In genomic region chr10:6083523-6084475, GRCh38 we compare ENCODE assay signal across 9 cellular contexts. TPM values are rescaled to one million over a fixed set of nuclear protein-coding genes. Genes with fewer than 3 reads are reported as not detected.
DNase-seq lines count a peak whose midpoint lies in the region; ATAC-seq and TF ChIP-seq lines count a peak whose summit lies in the region.
"Had no signal": no experiment of that assay in that cellular context is flagged by ENCODE, and none has a peak within 500 bp of the region (broad histone marks: within the 10 kb centered on the region; RNA-seq: fewer than 3 reads in every experiment).

No MANE protein-coding gene starts in this region.

- H3K4me3 ChIP-seq in Jurkat, Clone E6-1 (ENCODE audit: low read length) = no peak overlapping the region
- H3K4me3 ChIP-seq in vagina = no peak overlapping the region
- no peak overlapping the region for H3K4me3 ChIP-seq in spleen

- H3K36me3 ChIP-seq in vagina (no peaks in the 10 kb centered on the region), spleen (no peaks in the 10 kb centered on the region)

- peaks cover 14% of the 10 kb centered on the region for H3K4me1 ChIP-seq in vagina
- H3K4me1 ChIP-seq in spleen = peaks cover 10 to 53% (median 34%) of the 10 kb centered on the region in 6 donors

- H3K27ac ChIP-seq in vagina = no peak overlapping the region
- H3K27ac ChIP-seq in spleen = peak overlapping the region in 1 of 8 donors; percentile 8

- TF ChIP-seq POLR2A in vagina (IDR thresholded peaks at IDR 0.05) (no peak), spleen (IDR thresholded peaks at IDR 0.05) (no peak)

- TF ChIP-seq CTCF in vagina (IDR thresholded peaks at IDR 0.05) = no peak
- TF ChIP-seq CTCF in spleen (IDR thresholded peaks at IDR 0.05 in 8 of 11, conservative IDR thresholded peaks at IDR 0.05 in 3 of 11) = no peak

- H3K9me3 ChIP-seq in vagina = no peaks in the 10 kb centered on the region
- no peaks in the 10 kb centered on the region for H3K9me3 ChIP-seq in spleen

- intact Hi-C loops in vagina (cut with DNase I) = no loop called here
- intact Hi-C loops in spleen (cut with DNase I; ENCODE audit: low total_unique reads) = no loop called here

- 44 to 69% (median 64%) methylated on average over 17 of the region's 17 CpGs for WGBS in spleen, 5 donors

- H3K27me3 ChIP-seq in vagina (no peaks in the 10 kb centered on the region), spleen (replicated peaks in 1 of 7) (peaks cover 0 to 5% (median 0%) of the 10 kb centered on the region in 7 donors)

- ATAC-seq in HG03196 (IDR thresholded peaks at IDR 0.05; ENCODE audit: unreplicated experiment) = no peak

- DNase-seq in Jurkat, Clone E6-1 (ENCODE audit: low read depth, low spot score) = peak; percentile 92
- DNase-seq in activated CD4-positive, alpha-beta T cell treated with anti-CD3 and anti-CD28 coated beads, Interleukin-2, amount 50 U/mL, for 48 hours = peak; percentile 68 to 78
- DNase-seq in effector CD4-positive, alpha-beta T cell = peak; percentile 28
- DNase-seq in stimulated activated CD4-positive, alpha-beta T cell treated with anti-CD3 and anti-CD28 coated beads, Interleukin-4, amount 100 ng/mL, for 1 hour = peak; percentile 43
- DNase-seq in vagina (ENCODE audit: extremely low spot score in 2 of 2) = no peak
- DNase-seq in OCI-M1 (lab: John Stamatoyannopoulos, UW) = no peak
- DNase-seq in spleen = no peak

RNA-seq across cellular contexts. Expression of gene RBM17, which starts 5.0 kb away (rescaled TPM):
- 223 TPM for polyA plus RNA-seq in Jurkat, Clone E6-1 (2012; ENCODE audit: insufficient read depth, insufficient read length)
- 50.6 TPM for total RNA-seq in vagina
- total RNA-seq in spleen = 100 to 1,000 TPM in 6 of 7 donors, 10 to 100 TPM in 1; 93.2 to 140 (median 120) TPM
- 100 to 1,000 TPM in 1 of 3 donors, 10 to 100 TPM in 2; 63.1 to 100 (median 93.5) TPM for polyA plus RNA-seq in spleen

RNA-seq across cellular contexts. Expression of gene IL2RA, which starts 21.6 kb away (rescaled TPM):
- polyA plus RNA-seq in Jurkat, Clone E6-1 (2012; ENCODE audit: insufficient read depth, insufficient read length) = not detected
- total RNA-seq in vagina (not detected), spleen (10 to 100 TPM in 5 of 7 donors, 1 to 10 TPM in 2; 3.5 to 78.7 (median 22.8) TPM)
- 1 to 10 TPM; 5.0 to 9.7 (median 5.6) TPM for polyA plus RNA-seq in spleen
- total RNA-seq: myocyte had no signal

Comparison
In these comparisons a context has a peak if more than half of its experiments do, and no peak if none do; other contexts are left out.
1. DNase-seq: peak in Jurkat, Clone E6-1 (single experiment), activated CD4-positive, alpha-beta T cell treated with anti-CD3 and anti-CD28 coated beads, Interleukin-2, amount 50 U/mL, for 48 hours (2 of 2), effector CD4-positive, alpha-beta T cell (single experiment) and stimulated activated CD4-positive, alpha-beta T cell treated with anti-CD3 and anti-CD28 coated beads, Interleukin-4, amount 100 ng/mL, for 1 hour (single experiment); none in vagina (0 of 2), OCI-M1 (single experiment) and spleen (single experiment).